ENCODE assay signal across 1 cellular context in the genomic region with DNA sequence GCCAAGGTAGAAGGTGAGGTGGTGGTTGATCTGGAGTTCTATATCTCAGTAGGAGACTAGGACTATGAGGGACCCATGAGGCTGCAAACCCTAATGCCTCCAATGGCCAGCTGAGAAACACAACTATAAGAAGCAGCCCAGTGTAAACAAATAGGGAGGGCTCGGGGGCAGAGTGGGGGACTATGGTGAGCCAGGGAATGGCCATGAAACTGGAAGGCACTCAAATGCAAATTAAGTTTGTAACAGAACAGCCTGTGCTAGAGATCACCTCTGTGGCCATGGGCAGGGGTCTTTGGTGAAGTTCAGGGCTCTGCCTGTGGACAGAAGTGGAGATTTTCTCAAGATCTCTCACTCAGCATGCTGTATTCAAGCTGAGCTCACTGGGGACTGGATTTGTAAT.
TF ChIP-seq lines count a peak whose summit lies in the region.

No MANE protein-coding gene starts in this region.

TF ChIP-seq in H1, 55 proteins besides CTCF, POLR2A, EP300 and RAD21 (continued from another document):
- TF ChIP-seq, protein P1, sequence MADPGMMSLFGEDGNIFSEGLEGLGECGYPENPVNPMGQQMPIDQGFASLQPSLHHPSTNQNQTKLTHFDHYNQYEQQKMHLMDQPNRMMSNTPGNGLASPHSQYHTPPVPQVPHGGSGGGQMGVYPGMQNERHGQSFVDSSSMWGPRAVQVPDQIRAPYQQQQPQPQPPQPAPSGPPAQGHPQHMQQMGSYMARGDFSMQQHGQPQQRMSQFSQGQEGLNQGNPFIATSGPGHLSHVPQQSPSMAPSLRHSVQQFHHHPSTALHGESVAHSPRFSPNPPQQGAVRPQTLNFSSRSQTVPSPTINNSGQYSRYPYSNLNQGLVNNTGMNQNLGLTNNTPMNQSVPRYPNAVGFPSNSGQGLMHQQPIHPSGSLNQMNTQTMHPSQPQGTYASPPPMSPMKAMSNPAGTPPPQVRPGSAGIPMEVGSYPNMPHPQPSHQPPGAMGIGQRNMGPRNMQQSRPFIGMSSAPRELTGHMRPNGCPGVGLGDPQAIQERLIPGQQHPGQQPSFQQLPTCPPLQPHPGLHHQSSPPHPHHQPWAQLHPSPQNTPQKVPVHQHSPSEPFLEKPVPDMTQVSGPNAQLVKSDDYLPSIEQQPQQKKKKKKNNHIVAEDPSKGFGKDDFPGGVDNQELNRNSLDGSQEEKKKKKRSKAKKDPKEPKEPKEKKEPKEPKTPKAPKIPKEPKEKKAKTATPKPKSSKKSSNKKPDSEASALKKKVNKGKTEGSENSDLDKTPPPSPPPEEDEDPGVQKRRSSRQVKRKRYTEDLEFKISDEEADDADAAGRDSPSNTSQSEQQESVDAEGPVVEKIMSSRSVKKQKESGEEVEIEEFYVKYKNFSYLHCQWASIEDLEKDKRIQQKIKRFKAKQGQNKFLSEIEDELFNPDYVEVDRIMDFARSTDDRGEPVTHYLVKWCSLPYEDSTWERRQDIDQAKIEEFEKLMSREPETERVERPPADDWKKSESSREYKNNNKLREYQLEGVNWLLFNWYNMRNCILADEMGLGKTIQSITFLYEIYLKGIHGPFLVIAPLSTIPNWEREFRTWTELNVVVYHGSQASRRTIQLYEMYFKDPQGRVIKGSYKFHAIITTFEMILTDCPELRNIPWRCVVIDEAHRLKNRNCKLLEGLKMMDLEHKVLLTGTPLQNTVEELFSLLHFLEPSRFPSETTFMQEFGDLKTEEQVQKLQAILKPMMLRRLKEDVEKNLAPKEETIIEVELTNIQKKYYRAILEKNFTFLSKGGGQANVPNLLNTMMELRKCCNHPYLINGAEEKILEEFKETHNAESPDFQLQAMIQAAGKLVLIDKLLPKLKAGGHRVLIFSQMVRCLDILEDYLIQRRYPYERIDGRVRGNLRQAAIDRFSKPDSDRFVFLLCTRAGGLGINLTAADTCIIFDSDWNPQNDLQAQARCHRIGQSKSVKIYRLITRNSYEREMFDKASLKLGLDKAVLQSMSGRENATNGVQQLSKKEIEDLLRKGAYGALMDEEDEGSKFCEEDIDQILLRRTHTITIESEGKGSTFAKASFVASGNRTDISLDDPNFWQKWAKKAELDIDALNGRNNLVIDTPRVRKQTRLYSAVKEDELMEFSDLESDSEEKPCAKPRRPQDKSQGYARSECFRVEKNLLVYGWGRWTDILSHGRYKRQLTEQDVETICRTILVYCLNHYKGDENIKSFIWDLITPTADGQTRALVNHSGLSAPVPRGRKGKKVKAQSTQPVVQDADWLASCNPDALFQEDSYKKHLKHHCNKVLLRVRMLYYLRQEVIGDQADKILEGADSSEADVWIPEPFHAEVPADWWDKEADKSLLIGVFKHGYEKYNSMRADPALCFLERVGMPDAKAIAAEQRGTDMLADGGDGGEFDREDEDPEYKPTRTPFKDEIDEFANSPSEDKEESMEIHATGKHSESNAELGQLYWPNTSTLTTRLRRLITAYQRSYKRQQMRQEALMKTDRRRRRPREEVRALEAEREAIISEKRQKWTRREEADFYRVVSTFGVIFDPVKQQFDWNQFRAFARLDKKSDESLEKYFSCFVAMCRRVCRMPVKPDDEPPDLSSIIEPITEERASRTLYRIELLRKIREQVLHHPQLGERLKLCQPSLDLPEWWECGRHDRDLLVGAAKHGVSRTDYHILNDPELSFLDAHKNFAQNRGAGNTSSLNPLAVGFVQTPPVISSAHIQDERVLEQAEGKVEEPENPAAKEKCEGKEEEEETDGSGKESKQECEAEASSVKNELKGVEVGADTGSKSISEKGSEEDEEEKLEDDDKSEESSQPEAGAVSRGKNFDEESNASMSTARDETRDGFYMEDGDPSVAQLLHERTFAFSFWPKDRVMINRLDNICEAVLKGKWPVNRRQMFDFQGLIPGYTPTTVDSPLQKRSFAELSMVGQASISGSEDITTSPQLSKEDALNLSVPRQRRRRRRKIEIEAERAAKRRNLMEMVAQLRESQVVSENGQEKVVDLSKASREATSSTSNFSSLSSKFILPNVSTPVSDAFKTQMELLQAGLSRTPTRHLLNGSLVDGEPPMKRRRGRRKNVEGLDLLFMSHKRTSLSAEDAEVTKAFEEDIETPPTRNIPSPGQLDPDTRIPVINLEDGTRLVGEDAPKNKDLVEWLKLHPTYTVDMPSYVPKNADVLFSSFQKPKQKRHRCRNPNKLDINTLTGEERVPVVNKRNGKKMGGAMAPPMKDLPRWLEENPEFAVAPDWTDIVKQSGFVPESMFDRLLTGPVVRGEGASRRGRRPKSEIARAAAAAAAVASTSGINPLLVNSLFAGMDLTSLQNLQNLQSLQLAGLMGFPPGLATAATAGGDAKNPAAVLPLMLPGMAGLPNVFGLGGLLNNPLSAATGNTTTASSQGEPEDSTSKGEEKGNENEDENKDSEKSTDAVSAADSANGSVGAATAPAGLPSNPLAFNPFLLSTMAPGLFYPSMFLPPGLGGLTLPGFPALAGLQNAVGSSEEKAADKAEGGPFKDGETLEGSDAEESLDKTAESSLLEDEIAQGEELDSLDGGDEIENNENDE (IDR thresholded peaks at IDR 0.05; ENCODE audit: insufficient replicate concordance, low read length), result no peak
- no peak for TF ChIP-seq SUZ12 (IDR thresholded peaks at IDR 0.05; ENCODE audit: low read length)
- TF ChIP-seq RBBP5 (IDR thresholded peaks at IDR 0.05; ENCODE audit: borderline replicate concordance, low read depth, low read length), result no peak
- no peak for TF ChIP-seq CTBP2 (IDR thresholded peaks at IDR 0.05; ENCODE audit: borderline replicate concordance, insufficient read depth, insufficient read length, low read length)
- TF ChIP-seq POU5F1 (IDR thresholded peaks at IDR 0.05; ENCODE audit: low read depth, low read length), result no peak
